21 cellular contexts compared by ENCODE assay signal in genomic region chrX:21963226-21963625, GRCh38. TPM values are rescaled to one million over a fixed set of nuclear protein-coding genes. Genes with fewer than 3 reads are reported as not detected.
DNase-seq lines count a peak whose midpoint lies in the region; ATAC-seq, FAIRE-seq and TF ChIP-seq lines count a peak whose summit lies in the region.
"Had no signal": no experiment of that assay in that cellular context is flagged by ENCODE, and none has a peak within 500 bp of the region (broad histone marks: within the 10 kb centered on the region; RNA-seq: fewer than 3 reads in every experiment).

No MANE protein-coding gene starts in this region.

- WGBS in adrenal gland, 4 donors, result 46 to 78% (median 72%) methylated on average over 4 to 7 of the region's 7 CpGs

- ATAC-seq in left cardiac atrium, result peak; percentile 8 to 21
- no peak for ATAC-seq in gastrocnemius medialis
- ATAC-seq in GM18873 (IDR thresholded peaks at IDR 0.05; ENCODE audit: low FRiP score, unreplicated experiment), result no peak
- ATAC-seq: GM23338 had no signal

- no peak for FAIRE-seq in D721Med (lab: Jason Lieb, UNC)

- POLR2A ChIA-PET in AG04450 (lab: Yijun Ruan, JAX), result no interaction called here

- H3K27ac ChIP-seq in AG04450 (ENCODE audit: low read depth, low read length) (peak overlapping the region; percentile 65), adrenal gland (peak overlapping the region in 3 of 5 donors; percentile 41 to 43 (median 42)), gastrocnemius medialis (peak overlapping the region in 3 of 4 donors; percentile 14 to 54 (median 33))
- H3K27ac ChIP-seq: body of pancreas, prostate gland, SJSA1, VCaP had no signal

- TF ChIP-seq POLR2A in adrenal gland (IDR thresholded peaks at IDR 0.05), result no peak
- TF ChIP-seq POLR2A in gastrocnemius medialis (IDR thresholded peaks at IDR 0.05), result no peak

- in situ Hi-C loops in gastrocnemius medialis (cut with MboI; ENCODE audit: low sequenced_read_pairs in 4 of 4), result no loop called here

- CTCF ChIA-PET in AG04450 (lab: Charles Lee), result no interaction called here

- H3K4me3 ChIP-seq in AG04450 (ENCODE audit: low read depth, low read length) (no peak overlapping the region), adrenal gland (no peak overlapping the region), gastrocnemius medialis (no peak overlapping the region)
- H3K4me3 ChIP-seq: body of pancreas, GM23338, prostate gland, SJSA1, smooth muscle cell had no signal

- intact Hi-C loops in adrenal gland (cut with DNase I) (no loop called here), left cardiac atrium (cut with DNase I) (no loop called here), gastrocnemius medialis (cut with DNase I; ENCODE audit: low total_unique reads) (no loop called here)

- TF ChIP-seq CTCF in AG04450 (IDR thresholded peaks at IDR 0.05; ENCODE audit: low read depth, low read length), result no peak
- TF ChIP-seq CTCF in adrenal gland (IDR thresholded peaks at IDR 0.05), result no peak
- no peak for TF ChIP-seq CTCF in gastrocnemius medialis (IDR thresholded peaks at IDR 0.05 in 4 of 5, conservative IDR thresholded peaks at IDR 0.05 in 1 of 5)
- no peak for TF ChIP-seq CTCF in D721Med (IDR thresholded peaks at IDR 0.05; ENCODE audit: insufficient read depth, missing control alignments)

- H3K27me3 ChIP-seq in AG04450 (ENCODE audit: control insufficient read depth, insufficient read depth, low read length) (no peaks in the 10 kb centered on the region), adrenal gland (no peaks in the 10 kb centered on the region), gastrocnemius medialis (no peaks in the 10 kb centered on the region)
- H3K27me3 ChIP-seq: body of pancreas, SJSA1 had no signal

- H3K36me3 ChIP-seq in adrenal gland (replicated peaks in 1 of 2), result peaks cover 0 to 6% of the 10 kb centered on the region in 2 donors
- H3K36me3 ChIP-seq in gastrocnemius medialis, result no peaks in the 10 kb centered on the region
- H3K36me3 ChIP-seq: prostate gland had no signal

- no peaks in the 10 kb centered on the region for H3K9me3 ChIP-seq in AG04450 (ENCODE audit: control insufficient read depth, insufficient read depth, low read length)
- H3K9me3 ChIP-seq in adrenal gland (replicated peaks in 1 of 3), result no peaks in the 10 kb centered on the region
- H3K9me3 ChIP-seq in gastrocnemius medialis, result no peaks in the 10 kb centered on the region
- H3K9me3 ChIP-seq: body of pancreas, prostate gland, SJSA1 had no signal

- H3K4me1 ChIP-seq in adrenal gland (replicated peaks in 1 of 2), result peaks cover 7 to 54% of the 10 kb centered on the region in 2 donors
- H3K4me1 ChIP-seq in gastrocnemius medialis, result peaks cover 0 to 16% of the 10 kb centered on the region in 2 donors
- H3K4me1 ChIP-seq: body of pancreas, prostate gland, SJSA1 had no signal

- DNase-seq in AG04450 (ENCODE audit: low read depth, low spot score) (no peak), adrenal gland (no peak), left cardiac atrium (no peak), gastrocnemius medialis (no peak), D721Med (ENCODE audit: insufficient read length, low spot score) (no peak), activated T-cell treated with anti-CD3 and anti-CD28 coated beads for 4 hours (no peak)
- no peak for DNase-seq in activated naive CD4-positive, alpha-beta T cell (lab: John Stamatoyannopoulos, UW)
- DNase-seq: activated CD4-positive, alpha-beta T cell treated with anti-CD3 and anti-CD28 coated beads, Interleukin-2, amount 50 U/mL, for 1 hour; activated naive CD8-positive, alpha-beta T cell treated with anti-CD3 and anti-CD28 coated beads for 36 hours; body of pancreas; immature natural killer cell; NCI-H1436; NCI-H510A treated with DMSO at 0.1 percent for 48 hours; NK-92 treated with Interleukin-12 subunit alpha and Interleukin-12 subunit beta, amount 100 ng/mL, for 24 hours; stimulated activated naive CD4-positive, alpha-beta T cell treated with Interleukin-2 at 50 U/mL for 16 hours had no signal

RNA-seq across cellular contexts. Expression of gene SMS, which starts 22.7 kb away (rescaled TPM):
- polyA plus RNA-seq in AG04450 (2011; rRNA removed) (131 and 175 TPM in 2 replicates), adrenal gland (100 to 1,000 TPM in 1 of 3 donors, 10 to 100 TPM in 2; 78.6 to 138 (median 99.5) TPM)
- 78.8 and 117 TPM in 2 replicates for polyA minus RNA-seq in AG04450 (2011; rRNA and poly(A)+ RNA removed)
- total RNA-seq in adrenal gland (100 to 1,000 TPM in 5 of 8 donors, 10 to 100 TPM in 3; 68.3 to 265 (median 131) TPM), left cardiac atrium (10 to 100 TPM; 49.0 to 64.7 TPM), gastrocnemius medialis (10 to 100 TPM in 3 of 4 donors, 1 to 10 TPM in 1; 9.3 to 32.0 (median 20.0) TPM)

Comparison
In these comparisons a context has a peak if more than half of its experiments do, and no peak if none do; other contexts are left out.
1. ATAC-seq: peak in left cardiac atrium (2 of 2); none in gastrocnemius medialis (0 of 2) and GM18873 (single experiment).
2. Peak in every context shown above with its lines, with median percentiles within 50 percentile points of each other: H3K27ac ChIP-seq.